In the genomic region with DNA sequence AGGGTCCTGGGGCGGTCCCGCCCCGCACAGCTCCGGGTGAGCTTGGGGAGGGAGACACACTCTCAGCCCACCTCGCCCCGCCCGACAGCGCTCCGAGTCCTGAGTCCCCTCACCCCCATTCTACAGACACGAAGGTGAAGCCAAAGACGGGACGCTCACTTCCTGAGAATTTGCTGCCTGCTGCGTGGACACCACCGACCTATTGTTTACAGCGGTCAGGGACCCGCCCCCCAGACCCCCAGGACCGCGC, we compare ENCODE assay signal across 8 cellular contexts. TPM values are rescaled to one million over a fixed set of nuclear protein-coding genes. Genes with fewer than 3 reads are reported as not detected.
DNase-seq lines count a peak whose midpoint lies in the region; ATAC-seq, FAIRE-seq and TF ChIP-seq lines count a peak whose summit lies in the region.

No MANE protein-coding gene starts in this region.

- peaks cover 4 to 12% (median 8%) of the 10 kb centered on the region in 4 donors for H3K4me1 ChIP-seq in liver (ENCODE audit: control insufficient read depth in 4 of 4, insufficient read depth in 4 of 4, low read length in 3 of 4)
- H3K4me1 ChIP-seq in HepG2 (ENCODE audit: insufficient read depth, low read length) = no peaks in the 10 kb centered on the region

- no peak for TF ChIP-seq CTCF in liver (IDR thresholded peaks at IDR 0.05; ENCODE audit: low read depth, low read length, missing input control)
- TF ChIP-seq CTCF in HepG2 (CRISPR knock-in tag; IDR thresholded peaks at IDR 0.05) = no peak
- no peak for TF ChIP-seq CTCF in activated B cell treated with CpG ODN at 0.5 μM for 24 hours (IDR thresholded peaks at IDR 0.05)

- H3K4me1 Mint-ChIP-seq in activated B cell treated with CpG ODN at 0.5 μM for 24 hours = peaks cover 38% of the 10 kb centered on the region

- CTCF ChIA-PET in HepG2 (lab: Yijun Ruan, JAX; ENCODE audit: low intra/inter-chr PET ratio, low total read pairs) (no interaction called here), activated B cell treated with CpG ODN at 0.5 μM for 24 hours (lab: Charles Lee) (no interaction called here)

- TF ChIP-seq EP300 in HepG2 (IDR thresholded peaks at IDR 0.05; ENCODE audit: low read depth in 2 of 2, low read length in 2 of 2) (no peak), HepG2 (CRISPR knock-in tag; IDR thresholded peaks at IDR 0.05; ENCODE audit: borderline replicate concordance) (no peak)

- no TSS peak for BruUV-seq in HepG2 (replicated peaks; lab: Mats Ljungman, UMichigan)

- peak overlapping the region; percentile 99 for H3K27ac Mint-ChIP-seq in activated B cell treated with CpG ODN at 0.5 μM for 24 hours

- in situ Hi-C loops in HepG2 (cut with HindIII; ENCODE audit: extremely low pct_ligation_motif_present, low pct_unique_long_range_greater_than_20kb) = no loop called here

- intact Hi-C loops in HepG2 (cut with micrococcal nuclease; ENCODE audit: unreplicated experiment) = no loop called here
- intact Hi-C loops in activated B cell treated with CpG ODN at 0.5 μM for 24 hours (cut with micrococcal nuclease) = loop anchor here (1.0 to 10.0 kb wide), 10 partner anchors 31 to 1348 kb away; a partner anchor contains a TSS
- intact Hi-C loops in left ventricle myocardium superior (cut with micrococcal nuclease) = no loop called here

- H3K9me3 ChIP-seq in liver (ENCODE audit: control insufficient read depth in 4 of 4, low read length in 3 of 4) = peaks cover 11 to 18% (median 12%) of the 10 kb centered on the region in 4 donors
- H3K9me3 ChIP-seq in HepG2 (ENCODE audit: low read length) = peaks cover 87% of the 10 kb centered on the region

- no peak for TF ChIP-seq RAD21 in liver (IDR thresholded peaks at IDR 0.05)
- TF ChIP-seq RAD21 in HepG2 (CRISPR knock-in tag; IDR thresholded peaks at IDR 0.05) = no peak

- no peaks in the 10 kb centered on the region for H4K20me1 ChIP-seq in HepG2 (ENCODE audit: insufficient read depth, low read length)

- peak overlapping the region; percentile 74 to 95 (median 77) for H3K4me3 ChIP-seq in liver (ENCODE audit: low read depth in 1 of 3, low read length in 3 of 3)
- H3K4me3 ChIP-seq in HepG2 (replicated peaks in 1 of 3; ENCODE audit: insufficient read depth in 1 of 3, low read depth in 2 of 3, low read length in 3 of 3) = no peak overlapping the region
- peak overlapping the region; percentile 63 to 94 (median 89) for H3K4me3 ChIP-seq in skin epidermis

- TF ChIP-seq POLR2A in HepG2 (IDR thresholded peaks at IDR 0.05; ENCODE audit: insufficient read depth in 1 of 2, low read depth in 2 of 2, low read length in 2 of 2) = no peak

- FAIRE-seq in HepG2 (lab: Jason Lieb, UNC) = no peak

- ATAC-seq in HepG2 = no peak
- ATAC-seq in activated B cell treated with CpG ODN at 0.5 μM for 24 hours (ENCODE audit: low read depth) = peak; percentile 0
- peak; percentile 5 for ATAC-seq in left ventricle myocardium superior

- H3K9me3 Mint-ChIP-seq in activated B cell treated with CpG ODN at 0.5 μM for 24 hours = peaks cover 14% of the 10 kb centered on the region

- DNase-seq in HepG2 (ENCODE audit: low spot score) (no peak), activated B cell treated with CpG ODN at 0.5 μM for 24 hours (no peak), left ventricle myocardium superior (no peak), HuH-7 (ENCODE audit: low spot score) (no peak), NCI-H1417 treated with DMSO at 0.1 percent for 48 hours (lab: John Stamatoyannopoulos, UW) (no peak)
- DNase-seq in NK-92 treated with Interleukin-12 subunit alpha and Interleukin-12 subunit beta, amount 100 ng/mL, for 24 hours (lab: John Stamatoyannopoulos, UW) = no peak

- H3K27me3 ChIP-seq in liver (ENCODE audit: control insufficient read depth in 4 of 4, insufficient read depth in 4 of 4, low read length in 3 of 4) = no peaks in the 10 kb centered on the region
- H3K27me3 ChIP-seq in HepG2 (ENCODE audit: control insufficient read depth in 1 of 2, insufficient read depth in 2 of 2, low read length in 2 of 2) = no peaks in the 10 kb centered on the region

- H2AFZ ChIP-seq in HepG2 (ENCODE audit: low read length) = no peak overlapping the region

- H3K27me3 Mint-ChIP-seq in activated B cell treated with CpG ODN at 0.5 μM for 24 hours = no peaks in the 10 kb centered on the region

- POLR2A ChIA-PET in HepG2 (lab: Yijun Ruan, JAX) (no interaction called here), activated B cell treated with CpG ODN at 0.5 μM for 24 hours (lab: Charles Lee) (interaction anchor here (0.9 to 2.4 kb wide), 4 partner anchors 137 to 445 kb away, joined by 3 to 12 read pairs (median 5); a partner anchor contains a TSS)

- H3K4me3 Mint-ChIP-seq in activated B cell treated with CpG ODN at 0.5 μM for 24 hours = peak overlapping the region; percentile 100

- 2% methylated on average over 18 of the region's 18 CpGs for WGBS in liver
- no CpG with 5 or more reads among the region's 18 CpGs for WGBS in HepG2 (ENCODE audit: low lambda C conversion rate)

- H3K27ac ChIP-seq in liver (ENCODE audit: low read depth in 1 of 2, low read length in 2 of 2) = peak overlapping the region; percentile 81 to 97
- no peak overlapping the region for H3K27ac ChIP-seq in HepG2 (ENCODE audit: extremely low read length, insufficient read depth, low read length)
- peak overlapping the region; percentile 61 to 96 (median 86) for H3K27ac ChIP-seq in skin epidermis

- H3K9ac ChIP-seq in liver (ENCODE audit: low read depth in 1 of 2, low read length in 2 of 2) (peak overlapping the region; percentile 9 to 86), HepG2 (ENCODE audit: insufficient read depth, low read depth, low read length) (no peak overlapping the region)

- peaks cover 0 to 6% (median 3%) of the 10 kb centered on the region in 4 donors for H3K36me3 ChIP-seq in liver (ENCODE audit: control insufficient read depth in 4 of 4, insufficient read depth in 3 of 4, low read depth in 1 of 4, low read length in 3 of 4)
- no peaks in the 10 kb centered on the region for H3K36me3 ChIP-seq in HepG2 (replicated peaks in 1 of 2; ENCODE audit: control insufficient read depth in 1 of 2, insufficient read depth in 2 of 2, low read length in 2 of 2)

- H3K36me3 Mint-ChIP-seq in activated B cell treated with CpG ODN at 0.5 μM for 24 hours (ENCODE audit: low read depth) = peaks cover 41% of the 10 kb centered on the region

- no peak overlapping the region for H3K4me2 ChIP-seq in HepG2 (ENCODE audit: low read depth, low read length)

- no peaks in the 10 kb centered on the region for H3K79me2 ChIP-seq in HepG2 (ENCODE audit: insufficient read depth, low read length)

TF ChIP-seq in HepG2, 621 proteins besides CTCF, POLR2A, EP300 and RAD21 (continues in another document):
- no peak for TF ChIP-seq NFIC (IDR thresholded peaks at IDR 0.05; ENCODE audit: low read length)

RNA-seq across cellular contexts. Expression of a gene that starts 0.8 kb away (rescaled TPM):
- total RNA-seq in liver (10 to 100 TPM; 12.4 to 15.4 TPM), HepG2 (2016; rRNA removed; fragmentation: Illumina TruSeq; extraction: Trizol) (not detected in 2 replicates), activated B cell treated with CpG ODN at 0.5 μM for 24 hours (36.9 and 47.8 TPM in 2 replicates), left ventricle myocardium superior (9.2 TPM)
- polyA plus RNA-seq in liver (1 to 10 TPM; 2.1 to 3.1 TPM), HepG2 (2011; rRNA removed) (not detected in 2 replicates)
- total RNA-seq in HepG2 (2016; cell fraction: cytosol; rRNA removed; fragmentation: Illumina TruSeq; extraction: Trizol; ENCODE audit: low read depth) = not detected in 2 replicates
- total RNA-seq in HepG2 (2016; cell fraction: insoluble cytoplasmic fraction; rRNA removed; fragmentation: Illumina TruSeq; extraction: Trizol) = not detected in 2 replicates
- total RNA-seq in HepG2 (2016; cell fraction: membrane; rRNA removed; fragmentation: Illumina TruSeq; extraction: Trizol) = not detected in 2 replicates
- total RNA-seq in HepG2 (2016; cell fraction: nucleus; rRNA removed; fragmentation: Illumina TruSeq; extraction: Trizol) = not detected in 2 replicates
- polyA plus RNA-seq in HepG2 (2011; cell fraction: cytosol; rRNA removed) = not detected in 2 replicates
- not detected in 2 replicates for polyA plus RNA-seq in HepG2 (2011; cell fraction: nucleus; rRNA removed)
- not detected in 2 replicates for polyA plus RNA-seq in HepG2 (2012)
- polyA plus RNA-seq in HepG2 (2016; cell fraction: cytosol; fragmentation: Illumina TruSeq; extraction: Trizol; ENCODE audit: low read depth) = not detected in 2 replicates
- not detected in 2 replicates for polyA plus RNA-seq in HepG2 (2016; cell fraction: insoluble cytoplasmic fraction; fragmentation: Illumina TruSeq; extraction: Trizol; ENCODE audit: low read depth)
- polyA plus RNA-seq in HepG2 (2016; cell fraction: membrane; fragmentation: Illumina TruSeq; extraction: Trizol; ENCODE audit: low read depth) = not detected in 2 replicates
- polyA plus RNA-seq in HepG2 (2016; cell fraction: nucleus; fragmentation: Illumina TruSeq; extraction: Trizol; ENCODE audit: insufficient read depth, low read depth) = not detected in 2 replicates
- not detected in 2 replicates for polyA minus RNA-seq in HepG2 (2011; rRNA and poly(A)+ RNA removed; ENCODE audit: low replicate concordance)
- not detected in 2 replicates for polyA minus RNA-seq in HepG2 (2011; cell fraction: cytosol; rRNA and poly(A)+ RNA removed)
- not detected in 2 replicates for polyA minus RNA-seq in HepG2 (2011; cell fraction: nucleus; rRNA and poly(A)+ RNA removed)

RNA-seq across cellular contexts. Expression of a gene that starts 31.5 kb away (rescaled TPM):
- total RNA-seq in liver (under 1 TPM in 1 of 2 donors, not detected in 1; 0.89 TPM), HepG2 (2016; rRNA removed; fragmentation: Illumina TruSeq; extraction: Trizol) (not detected in 2 replicates), activated B cell treated with CpG ODN at 0.5 μM for 24 hours (not detected in 2 replicates), left ventricle myocardium superior (not detected)
- polyA plus RNA-seq in liver (not detected), HepG2 (2011; rRNA removed) (not detected in 2 replicates)
- not detected in 2 replicates for total RNA-seq in HepG2 (2016; cell fraction: cytosol; rRNA removed; fragmentation: Illumina TruSeq; extraction: Trizol; ENCODE audit: low read depth)
- total RNA-seq in HepG2 (2016; cell fraction: insoluble cytoplasmic fraction; rRNA removed; fragmentation: Illumina TruSeq; extraction: Trizol) = not detected in 2 replicates
- not detected in 2 replicates for total RNA-seq in HepG2 (2016; cell fraction: membrane; rRNA removed; fragmentation: Illumina TruSeq; extraction: Trizol)
- not detected in 2 replicates for total RNA-seq in HepG2 (2016; cell fraction: nucleus; rRNA removed; fragmentation: Illumina TruSeq; extraction: Trizol)
- not detected in 2 replicates for polyA plus RNA-seq in HepG2 (2011; cell fraction: cytosol; rRNA removed)
- polyA plus RNA-seq in HepG2 (2011; cell fraction: nucleus; rRNA removed) = not detected in 2 replicates
- polyA plus RNA-seq in HepG2 (2012) = not detected in 2 replicates
- not detected in 2 replicates for polyA plus RNA-seq in HepG2 (2016; cell fraction: cytosol; fragmentation: Illumina TruSeq; extraction: Trizol; ENCODE audit: low read depth)
- not detected in 2 replicates for polyA plus RNA-seq in HepG2 (2016; cell fraction: insoluble cytoplasmic fraction; fragmentation: Illumina TruSeq; extraction: Trizol; ENCODE audit: low read depth)
- polyA plus RNA-seq in HepG2 (2016; cell fraction: membrane; fragmentation: Illumina TruSeq; extraction: Trizol; ENCODE audit: low read depth) = not detected in 2 replicates
- not detected in 2 replicates for polyA plus RNA-seq in HepG2 (2016; cell fraction: nucleus; fragmentation: Illumina TruSeq; extraction: Trizol; ENCODE audit: insufficient read depth, low read depth)
- polyA minus RNA-seq in HepG2 (2011; rRNA and poly(A)+ RNA removed; ENCODE audit: low replicate concordance) = not detected in 2 replicates
- not detected in 2 replicates for polyA minus RNA-seq in HepG2 (2011; cell fraction: cytosol; rRNA and poly(A)+ RNA removed)
- not detected in 2 replicates for polyA minus RNA-seq in HepG2 (2011; cell fraction: nucleus; rRNA and poly(A)+ RNA removed)

Comparison
In these comparisons a context has a peak if more than half of its experiments do, and no peak if none do; other contexts are left out.
1. H3K4me3 ChIP-seq: peak in liver (3 of 3) and skin epidermis (7 of 7); none in HepG2 (0 of 3).
2. RNA of a gene that starts 0.8 kb away (total RNA-seq): 36.9 to 47.8 TPM in activated B cell treated with CpG ODN at 0.5 μM for 24 hours, 12.4 to 15.4 TPM in liver and 9.2 TPM in left ventricle myocardium superior (single experiment); not detected in HepG2; every median in the first group is over 10 times any median in the second.